ENCODE assay signal across 19 cellular contexts in genomic region chr3:62981962-62982361, GRCh38.
A peak's percentile ranks its signal among the peaks of the same experiment; 100 is the strongest.
DNase-seq lines count a peak whose midpoint lies in the region; ATAC-seq and TF ChIP-seq lines count a peak whose summit lies in the region.
"Had no signal": no experiment of that assay in that cellular context is flagged by ENCODE, and none has a peak within 500 bp of the region (broad histone marks: within the 10 kb centered on the region; RNA-seq: fewer than 3 reads in every experiment).

No MANE protein-coding gene starts in this region.

- dilution Hi-C loops in IMR-90 (cut with HindIII; ENCODE audit: low sequenced_read_pairs, unreplicated experiment) = no loop called here

- ATAC-seq in IMR-90 (ENCODE audit: low read depth) = no peak
- ATAC-seq: GM12878, HCT116 had no signal

- H3K23ac ChIP-seq in IMR-90 (ENCODE audit: low read depth, low read length) = no peak overlapping the region

- H3K4ac ChIP-seq in IMR-90 (ENCODE audit: low read depth, low read length) = no peak overlapping the region

- no peaks in the 10 kb centered on the region for H4K20me1 ChIP-seq in IMR-90 (ENCODE audit: insufficient read depth, low read length)
- H4K20me1 ChIP-seq: BLaER1 had no signal

- TF ChIP-seq RAD21 in IMR-90 (IDR thresholded peaks at IDR 0.05; ENCODE audit: low read length) = no peak

- no peak overlapping the region for H3K4me2 ChIP-seq in IMR-90 (ENCODE audit: low read depth, low read length)
- H3K4me2 ChIP-seq: BLaER1 had no signal

- BruUV-seq in IMR-90 (replicated peaks; lab: Mats Ljungman, UMichigan) = no TSS peak

- no peak for TF ChIP-seq POLR2A in IMR-90 (IDR thresholded peaks at IDR 0.05; ENCODE audit: low read depth, low read length)

- no peak for TF ChIP-seq CTCF in BE2C (IDR thresholded peaks at IDR 0.05; ENCODE audit: low read depth, low read length)
- no peak for TF ChIP-seq CTCF in IMR-90 (conservative IDR thresholded peaks at IDR 0.05; ENCODE audit: low read depth, low read length)

- H4K5ac ChIP-seq in IMR-90 (ENCODE audit: low read depth, low read length) = no peak overlapping the region

- no peak overlapping the region for H4K8ac ChIP-seq in IMR-90 (ENCODE audit: low read depth in 2 of 2, low read length in 2 of 2)

- in situ Hi-C loops in IMR-90 (cut with MboI; ENCODE audit: low sequenced_read_pairs) = no loop called here

- POLR2A ChIA-PET in IMR-90 (lab: Charles Lee; ENCODE audit: unreplicated experiment) = no interaction called here

- H3K14ac ChIP-seq in IMR-90 (replicated peaks; ENCODE audit: low read depth, low read length) = no peak overlapping the region

- no peak overlapping the region for H2AK9ac ChIP-seq in IMR-90 (replicated peaks; ENCODE audit: low read depth, low read length, poor library complexity)

- H3K9me3 ChIP-seq in BE2C = no peaks in the 10 kb centered on the region
- H3K9me3 ChIP-seq in IMR-90 (ENCODE audit: control insufficient read depth, insufficient read depth, low read length) = peaks cover 3% of the 10 kb centered on the region; the same call in 1 of the 2 replicates
- H3K9me3 ChIP-seq: BLaER1 had no signal

- H3K4me3 ChIP-seq in BE2C (ENCODE audit: low read depth, low read length) (no peak overlapping the region), IMR-90 (ENCODE audit: insufficient read depth, low read depth, low read length) (no peak overlapping the region)
- H3K4me3 ChIP-seq: BLaER1, GM12878 had no signal

- no peak overlapping the region for H3K27ac ChIP-seq in IMR-90 (ENCODE audit: insufficient read depth, low read length)
- H3K27ac ChIP-seq: BLaER1, HL-60 had no signal

- no peaks in the 10 kb centered on the region for H3K9me1 ChIP-seq in IMR-90 (ENCODE audit: insufficient read depth, low read length)

- H3K27me3 ChIP-seq in BE2C = no peaks in the 10 kb centered on the region
- no peaks in the 10 kb centered on the region for H3K27me3 ChIP-seq in IMR-90 (ENCODE audit: control insufficient read depth, insufficient read depth, low read length)
- H3K27me3 ChIP-seq: BLaER1 had no signal

- DNase-seq in BE2C = peak; percentile 15
- DNase-seq in IMR-90 = no peak
- peak; percentile 12 for DNase-seq in medulla oblongata (ENCODE audit: extremely low spot score)
- DNase-seq in pons (ENCODE audit: low spot score) = peak; percentile 13
- no peak for DNase-seq in activated T-cell treated with anti-CD3 and anti-CD28 coated beads, Interleukin-2, amount 50 U/mL, for 48 hours
- DNase-seq in activated naive CD4-positive, alpha-beta T cell (lab: John Stamatoyannopoulos, UW) = no peak
- no peak for DNase-seq in stimulated activated CD4-positive, alpha-beta T cell treated with anti-CD3 and anti-CD28 coated beads, Interleukin-2, amount 100 ng/mL, for 24 hours
- DNase-seq: AML-193; Calu3; CD4-positive, alpha-beta memory T cell; DMS79 treated with DMSO at 0.1 percent for 48 hours; GF-D8; GOT3; H7; HFFc6 had no signal

- H3K9ac ChIP-seq in IMR-90 (ENCODE audit: low read depth, low read length) = no peak overlapping the region
- H3K9ac ChIP-seq: BLaER1 had no signal

- intact Hi-C loops in IMR-90 (cut with micrococcal nuclease) = no loop called here

- H2BK5ac ChIP-seq in IMR-90 (ENCODE audit: low read depth, low read length, poor library complexity, severe bottlenecking) = no peak overlapping the region

- H2AFZ ChIP-seq in IMR-90 (replicated peaks; ENCODE audit: low read length, poor library complexity) = no peak overlapping the region

- WGBS in IMR-90 (ENCODE audit: extremely low coverage in 2 of 2, insufficient read length in 1 of 2), 2 experiments = no CpG with 5 or more reads among the region's 1 CpG

- H3K18ac ChIP-seq in IMR-90 (ENCODE audit: low read depth, low read length) = no peak overlapping the region

- H3K36me3 ChIP-seq in BE2C (no peaks in the 10 kb centered on the region), IMR-90 (ENCODE audit: control insufficient read depth, insufficient read depth, low read length) (no peaks in the 10 kb centered on the region)
- H3K36me3 ChIP-seq: BLaER1 had no signal

- CTCF ChIA-PET in IMR-90 (lab: Yijun Ruan, JAX) = no interaction called here

- no peak overlapping the region for H2AK5ac ChIP-seq in IMR-90 (ENCODE audit: low read depth, low read length)

- no peak overlapping the region for H2BK15ac ChIP-seq in IMR-90 (ENCODE audit: low read depth, low read length)

- H3K56ac ChIP-seq in IMR-90 (ENCODE audit: extremely low read depth, insufficient read depth, low read length) = no peak overlapping the region

- H3K4me1 ChIP-seq in BE2C (no peaks in the 10 kb centered on the region), IMR-90 (ENCODE audit: control insufficient read depth, insufficient read depth, low read length) (no peaks in the 10 kb centered on the region)
- H3K4me1 ChIP-seq: BLaER1 had no signal

- no peak overlapping the region for H2BK120ac ChIP-seq in IMR-90 (ENCODE audit: low read depth, low read length)

- H3K79me1 ChIP-seq in IMR-90 (ENCODE audit: low read depth in 1 of 2, low read length in 2 of 2) = no peaks in the 10 kb centered on the region

- H2BK20ac ChIP-seq in IMR-90 (ENCODE audit: low read depth, low read length) = no peak overlapping the region

- H4K91ac ChIP-seq in IMR-90 (ENCODE audit: insufficient read depth, low read depth, low read length) = no peak overlapping the region

TF ChIP-seq in IMR-90, 13 proteins besides CTCF, POLR2A, EP300 and RAD21:
- 0 out of 2 replicates have a peak, but pooled peaks have one; percentile 27 for TF ChIP-seq MAFK (IDR thresholded peaks at IDR 0.05; ENCODE audit: low read depth, low read length)
- TF ChIP-seq CHD1 (IDR thresholded peaks at IDR 0.05; ENCODE audit: low read depth, low read length) = no peak

Comparison
In these comparisons a context has a peak if more than half of its experiments do, and no peak if none do; other contexts are left out.
1. DNase-seq: peak in BE2C (single experiment), medulla oblongata (single experiment) and pons (single experiment); none in IMR-90 (single experiment), activated T-cell treated with anti-CD3 and anti-CD28 coated beads, Interleukin-2, amount 50 U/mL, for 48 hours (0 of 2), activated naive CD4-positive, alpha-beta T cell (0 of 4) and stimulated activated CD4-positive, alpha-beta T cell treated with anti-CD3 and anti-CD28 coated beads, Interleukin-2, amount 100 ng/mL, for 24 hours (0 of 2).